ENCODE assay signal across 1 cellular context in genomic region chr20:35342154-35342769, GRCh38.
TF ChIP-seq lines count a peak whose summit lies in the region.

No MANE protein-coding gene starts in this region.

TF ChIP-seq in K562, 482 proteins besides CTCF, POLR2A, EP300 and RAD21:
- TF ChIP-seq, protein P1, sequence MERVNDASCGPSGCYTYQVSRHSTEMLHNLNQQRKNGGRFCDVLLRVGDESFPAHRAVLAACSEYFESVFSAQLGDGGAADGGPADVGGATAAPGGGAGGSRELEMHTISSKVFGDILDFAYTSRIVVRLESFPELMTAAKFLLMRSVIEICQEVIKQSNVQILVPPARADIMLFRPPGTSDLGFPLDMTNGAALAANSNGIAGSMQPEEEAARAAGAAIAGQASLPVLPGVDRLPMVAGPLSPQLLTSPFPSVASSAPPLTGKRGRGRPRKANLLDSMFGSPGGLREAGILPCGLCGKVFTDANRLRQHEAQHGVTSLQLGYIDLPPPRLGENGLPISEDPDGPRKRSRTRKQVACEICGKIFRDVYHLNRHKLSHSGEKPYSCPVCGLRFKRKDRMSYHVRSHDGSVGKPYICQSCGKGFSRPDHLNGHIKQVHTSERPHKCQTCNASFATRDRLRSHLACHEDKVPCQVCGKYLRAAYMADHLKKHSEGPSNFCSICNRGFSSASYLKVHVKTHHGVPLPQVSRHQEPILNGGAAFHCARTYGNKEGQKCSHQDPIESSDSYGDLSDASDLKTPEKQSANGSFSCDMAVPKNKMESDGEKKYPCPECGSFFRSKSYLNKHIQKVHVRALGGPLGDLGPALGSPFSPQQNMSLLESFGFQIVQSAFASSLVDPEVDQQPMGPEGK (CRISPR knock-in tag; IDR thresholded peaks at IDR 0.05; ENCODE audit: borderline replicate concordance) = no peak
- TF ChIP-seq SPI1 (IDR thresholded peaks at IDR 0.05; ENCODE audit: borderline replicate concordance, low read depth, low read length) = peak; percentile 50; the same call in 1 of the 2 replicates
